1 cellular context compared by ENCODE assay signal in genomic region chr1:235025422-235025984, GRCh38.
TF ChIP-seq lines count a peak whose summit lies in the region.

No MANE protein-coding gene starts in this region.

TF ChIP-seq in H1, 55 proteins besides CTCF, POLR2A, EP300 and RAD21 (continued from another document):
- no peak for TF ChIP-seq SIRT6 (IDR thresholded peaks at IDR 0.05; ENCODE audit: low read length)
